Comparison of ENCODE assay signal across 12 cellular contexts in genomic region chr6:131792091-131792496, GRCh38. TPM values are rescaled to one million over a fixed set of nuclear protein-coding genes. Genes with fewer than 3 reads are reported as not detected.
DNase-seq lines count a peak whose midpoint lies in the region; ATAC-seq and TF ChIP-seq lines count a peak whose summit lies in the region.
"Had no signal": no experiment of that assay in that cellular context is flagged by ENCODE, and none has a peak within 500 bp of the region (broad histone marks: within the 10 kb centered on the region; RNA-seq: fewer than 3 reads in every experiment).

No MANE protein-coding gene starts in this region.

- DNase-seq in Daoy (ENCODE audit: low read depth) (peak; percentile 90), HPDE6-E6E7 (ENCODE audit: extremely low spot score) (peak; percentile 5), amniotic epithelial cell (ENCODE audit: low read depth) (peak; percentile 67), right lobe of liver (no peak), GM10266 (ENCODE audit: extremely low spot score) (no peak)
- DNase-seq in activated naive CD4-positive, alpha-beta T cell treated with Interleukin-2 at 50 U/mL for 16 hours = no peak
- DNase-seq: GOT3; stimulated activated CD4-positive, alpha-beta T cell treated with anti-CD3 and anti-CD28 coated beads, Interleukin-4, amount 100 ng/mL, for 4 hours had no signal

- ATAC-seq in right lobe of liver = peak; percentile 42 to 72 (median 56)
- ATAC-seq in GM19463 (IDR thresholded peaks at IDR 0.05; ENCODE audit: unreplicated experiment) = no peak
- ATAC-seq in HG02623 (IDR thresholded peaks at IDR 0.05; ENCODE audit: unreplicated experiment) = no peak

- intact Hi-C loops in right lobe of liver (cut with DNase I) = no loop called here

- WGBS in right lobe of liver (ENCODE audit: insufficient coverage, low coverage, low lambda C conversion rate, missing lambda C conversion rate) = 90% methylated on average over 6 of the region's 6 CpGs

- TF ChIP-seq POLR2A in right lobe of liver (IDR thresholded peaks at IDR 0.05) = no peak

- H3K9me3 ChIP-seq in right lobe of liver = no peaks in the 10 kb centered on the region
- H3K9me3 ChIP-seq: prostate gland had no signal

- no peaks in the 10 kb centered on the region for H3K4me1 ChIP-seq in right lobe of liver
- H3K4me1 ChIP-seq: prostate gland had no signal

- no peaks in the 10 kb centered on the region for H3K27me3 ChIP-seq in right lobe of liver

- no peak overlapping the region for H3K4me3 ChIP-seq in right lobe of liver
- H3K4me3 ChIP-seq: prostate gland had no signal

- TF ChIP-seq CTCF in right lobe of liver (IDR thresholded peaks at IDR 0.05) = no peak
- no peak for TF ChIP-seq CTCF in GM10266 (IDR thresholded peaks at IDR 0.05; ENCODE audit: control insufficient read depth, insufficient read depth, low read depth, missing control alignments)

- H3K27ac ChIP-seq in right lobe of liver = no peak overlapping the region
- H3K27ac ChIP-seq: KMS-11, prostate gland had no signal

- H3K36me3 ChIP-seq in right lobe of liver = no peaks in the 10 kb centered on the region
- H3K36me3 ChIP-seq: prostate gland had no signal

RNA-seq across cellular contexts. Expression of gene ENPP1, which starts 15.7 kb away (rescaled TPM):
- 5.3 and 5.4 TPM in 2 replicates for total RNA-seq in Daoy (2014; rRNA removed; shearing (Covaris generic))
- total RNA-seq in right lobe of liver = 10 to 100 TPM; 27.5 to 61.6 (median 45.6) TPM

Comparison
In these comparisons a context has a peak if more than half of its experiments do, and no peak if none do; other contexts are left out.
1. DNase-seq: peak in Daoy (single experiment), HPDE6-E6E7 (single experiment) and amniotic epithelial cell (single experiment); none in right lobe of liver (0 of 3), GM10266 (single experiment) and activated naive CD4-positive, alpha-beta T cell treated with Interleukin-2 at 50 U/mL for 16 hours (single experiment).
2. ATAC-seq: peak in right lobe of liver (4 of 4); none in GM19463 (single experiment) and HG02623 (single experiment).